ENCODE assay signal across 1 cellular context in the genomic region with DNA sequence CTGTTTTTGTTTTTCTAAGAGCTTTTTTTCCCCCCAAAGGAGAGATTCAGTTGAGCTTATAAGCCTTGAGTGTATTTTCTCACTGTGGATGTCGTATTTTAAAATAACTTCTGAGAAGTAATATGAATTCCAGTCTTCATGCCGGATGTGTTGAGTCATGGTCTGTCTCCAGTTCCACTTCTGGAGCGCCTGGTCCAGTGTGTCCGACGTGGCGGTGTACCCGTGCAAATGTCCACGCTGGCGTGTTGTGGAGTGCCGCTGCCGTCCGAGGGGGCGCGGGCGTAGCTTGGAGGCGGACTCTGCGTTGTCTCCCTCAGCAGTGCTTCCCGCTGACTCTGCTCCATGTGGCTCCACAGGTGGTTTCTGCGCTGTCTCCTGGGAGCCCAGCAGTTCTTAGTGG.
TF ChIP-seq lines count a peak whose summit lies in the region.

No MANE protein-coding gene starts in this region.

TF ChIP-seq in GM23338, 12 proteins besides CTCF, POLR2A, EP300 and RAD21 (continued from another document):
- TF ChIP-seq, protein P1, sequence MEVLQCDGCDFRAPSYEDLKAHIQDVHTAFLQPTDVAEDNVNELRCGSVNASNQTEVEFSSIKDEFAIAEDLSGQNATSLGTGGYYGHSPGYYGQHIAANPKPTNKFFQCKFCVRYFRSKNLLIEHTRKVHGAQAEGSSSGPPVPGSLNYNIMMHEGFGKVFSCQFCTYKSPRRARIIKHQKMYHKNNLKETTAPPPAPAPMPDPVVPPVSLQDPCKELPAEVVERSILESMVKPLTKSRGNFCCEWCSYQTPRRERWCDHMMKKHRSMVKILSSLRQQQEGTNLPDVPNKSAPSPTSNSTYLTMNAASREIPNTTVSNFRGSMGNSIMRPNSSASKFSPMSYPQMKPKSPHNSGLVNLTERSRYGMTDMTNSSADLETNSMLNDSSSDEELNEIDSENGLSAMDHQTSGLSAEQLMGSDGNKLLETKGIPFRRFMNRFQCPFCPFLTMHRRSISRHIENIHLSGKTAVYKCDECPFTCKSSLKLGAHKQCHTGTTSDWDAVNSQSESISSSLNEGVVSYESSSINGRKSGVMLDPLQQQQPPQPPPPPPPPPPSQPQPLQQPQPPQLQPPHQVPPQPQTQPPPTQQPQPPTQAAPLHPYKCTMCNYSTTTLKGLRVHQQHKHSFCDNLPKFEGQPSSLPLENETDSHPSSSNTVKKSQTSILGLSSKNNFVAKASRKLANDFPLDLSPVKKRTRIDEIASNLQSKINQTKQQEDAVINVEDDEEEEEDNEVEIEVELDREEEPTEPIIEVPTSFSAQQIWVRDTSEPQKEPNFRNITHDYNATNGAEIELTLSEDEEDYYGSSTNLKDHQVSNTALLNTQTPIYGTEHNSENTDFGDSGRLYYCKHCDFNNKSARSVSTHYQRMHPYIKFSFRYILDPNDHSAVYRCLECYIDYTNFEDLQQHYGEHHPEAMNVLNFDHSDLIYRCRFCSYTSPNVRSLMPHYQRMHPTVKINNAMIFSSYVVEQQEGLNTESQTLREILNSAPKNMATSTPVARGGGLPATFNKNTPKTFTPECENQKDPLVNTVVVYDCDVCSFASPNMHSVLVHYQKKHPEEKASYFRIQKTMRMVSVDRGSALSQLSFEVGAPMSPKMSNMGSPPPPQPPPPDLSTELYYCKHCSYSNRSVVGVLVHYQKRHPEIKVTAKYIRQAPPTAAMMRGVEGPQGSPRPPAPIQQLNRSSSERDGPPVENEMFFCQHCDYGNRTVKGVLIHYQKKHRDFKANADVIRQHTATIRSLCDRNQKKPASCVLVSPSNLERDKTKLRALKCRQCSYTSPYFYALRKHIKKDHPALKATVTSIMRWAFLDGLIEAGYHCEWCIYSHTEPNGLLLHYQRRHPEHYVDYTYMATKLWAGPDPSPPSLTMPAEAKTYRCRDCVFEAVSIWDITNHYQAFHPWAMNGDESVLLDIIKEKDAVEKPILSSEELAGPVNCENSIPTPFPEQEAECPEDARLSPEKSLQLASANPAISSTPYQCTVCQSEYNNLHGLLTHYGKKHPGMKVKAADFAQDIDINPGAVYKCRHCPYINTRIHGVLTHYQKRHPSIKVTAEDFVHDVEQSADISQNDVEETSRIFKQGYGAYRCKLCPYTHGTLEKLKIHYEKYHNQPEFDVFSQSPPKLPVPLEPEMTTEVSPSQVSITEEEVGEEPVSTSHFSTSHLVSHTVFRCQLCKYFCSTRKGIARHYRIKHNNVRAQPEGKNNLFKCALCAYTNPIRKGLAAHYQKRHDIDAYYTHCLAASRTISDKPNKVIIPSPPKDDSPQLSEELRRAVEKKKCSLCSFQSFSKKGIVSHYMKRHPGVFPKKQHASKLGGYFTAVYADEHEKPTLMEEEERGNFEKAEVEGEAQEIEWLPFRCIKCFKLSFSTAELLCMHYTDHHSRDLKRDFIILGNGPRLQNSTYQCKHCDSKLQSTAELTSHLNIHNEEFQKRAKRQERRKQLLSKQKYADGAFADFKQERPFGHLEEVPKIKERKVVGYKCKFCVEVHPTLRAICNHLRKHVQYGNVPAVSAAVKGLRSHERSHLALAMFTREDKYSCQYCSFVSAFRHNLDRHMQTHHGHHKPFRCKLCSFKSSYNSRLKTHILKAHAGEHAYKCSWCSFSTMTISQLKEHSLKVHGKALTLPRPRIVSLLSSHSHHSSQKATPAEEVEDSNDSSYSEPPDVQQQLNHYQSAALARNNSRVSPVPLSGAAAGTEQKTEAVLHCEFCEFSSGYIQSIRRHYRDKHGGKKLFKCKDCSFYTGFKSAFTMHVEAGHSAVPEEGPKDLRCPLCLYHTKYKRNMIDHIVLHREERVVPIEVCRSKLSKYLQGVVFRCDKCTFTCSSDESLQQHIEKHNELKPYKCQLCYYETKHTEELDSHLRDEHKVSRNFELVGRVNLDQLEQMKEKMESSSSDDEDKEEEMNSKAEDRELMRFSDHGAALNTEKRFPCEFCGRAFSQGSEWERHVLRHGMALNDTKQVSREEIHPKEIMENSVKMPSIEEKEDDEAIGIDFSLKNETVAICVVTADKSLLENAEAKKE (CRISPR knock-in tag; IDR thresholded peaks at IDR 0.05) = no peak
- TF ChIP-seq STAT1 (IDR thresholded peaks at IDR 0.05; ENCODE audit: unreplicated experiment) = no peak
- no peak for TF ChIP-seq JUNB (IDR thresholded peaks at IDR 0.05; ENCODE audit: unreplicated experiment)
- no peak for TF ChIP-seq NANOG (IDR thresholded peaks at IDR 0.05; ENCODE audit: borderline replicate concordance)
- no peak for TF ChIP-seq POLR2AphosphoS5 (IDR thresholded peaks at IDR 0.05; ENCODE audit: low read depth)
- no peak for TF ChIP-seq CREB1 (CRISPR knock-in tag; IDR thresholded peaks at IDR 0.05; ENCODE audit: low read depth)
- TF ChIP-seq, protein P2, sequence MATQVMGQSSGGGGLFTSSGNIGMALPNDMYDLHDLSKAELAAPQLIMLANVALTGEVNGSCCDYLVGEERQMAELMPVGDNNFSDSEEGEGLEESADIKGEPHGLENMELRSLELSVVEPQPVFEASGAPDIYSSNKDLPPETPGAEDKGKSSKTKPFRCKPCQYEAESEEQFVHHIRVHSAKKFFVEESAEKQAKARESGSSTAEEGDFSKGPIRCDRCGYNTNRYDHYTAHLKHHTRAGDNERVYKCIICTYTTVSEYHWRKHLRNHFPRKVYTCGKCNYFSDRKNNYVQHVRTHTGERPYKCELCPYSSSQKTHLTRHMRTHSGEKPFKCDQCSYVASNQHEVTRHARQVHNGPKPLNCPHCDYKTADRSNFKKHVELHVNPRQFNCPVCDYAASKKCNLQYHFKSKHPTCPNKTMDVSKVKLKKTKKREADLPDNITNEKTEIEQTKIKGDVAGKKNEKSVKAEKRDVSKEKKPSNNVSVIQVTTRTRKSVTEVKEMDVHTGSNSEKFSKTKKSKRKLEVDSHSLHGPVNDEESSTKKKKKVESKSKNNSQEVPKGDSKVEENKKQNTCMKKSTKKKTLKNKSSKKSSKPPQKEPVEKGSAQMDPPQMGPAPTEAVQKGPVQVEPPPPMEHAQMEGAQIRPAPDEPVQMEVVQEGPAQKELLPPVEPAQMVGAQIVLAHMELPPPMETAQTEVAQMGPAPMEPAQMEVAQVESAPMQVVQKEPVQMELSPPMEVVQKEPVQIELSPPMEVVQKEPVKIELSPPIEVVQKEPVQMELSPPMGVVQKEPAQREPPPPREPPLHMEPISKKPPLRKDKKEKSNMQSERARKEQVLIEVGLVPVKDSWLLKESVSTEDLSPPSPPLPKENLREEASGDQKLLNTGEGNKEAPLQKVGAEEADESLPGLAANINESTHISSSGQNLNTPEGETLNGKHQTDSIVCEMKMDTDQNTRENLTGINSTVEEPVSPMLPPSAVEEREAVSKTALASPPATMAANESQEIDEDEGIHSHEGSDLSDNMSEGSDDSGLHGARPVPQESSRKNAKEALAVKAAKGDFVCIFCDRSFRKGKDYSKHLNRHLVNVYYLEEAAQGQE (IDR thresholded peaks at IDR 0.05; ENCODE audit: unreplicated experiment) = no peak
- no peak for TF ChIP-seq EZH2phosphoT487 (IDR thresholded peaks at IDR 0.05; ENCODE audit: unreplicated experiment)
